8 cellular contexts compared by ENCODE assay signal in genomic region chr2:113756088-113757058, GRCh38. TPM values are rescaled to one million over a fixed set of nuclear protein-coding genes. Genes with fewer than 3 reads are reported as not detected.
DNase-seq lines count a peak whose midpoint lies in the region; ATAC-seq and TF ChIP-seq lines count a peak whose summit lies in the region.

Gene SLC35F5, minus strand, starts transcription at chr2:113756642. Its CDS starts 233 bp downstream, at chr2:113756409.

- peak within 1 kb of the TSS; percentile 94 for H3K4me3 ChIP-seq in lower leg skin (ENCODE audit: low read depth, poor library complexity, severe bottlenecking)

- H3K27ac Mint-ChIP-seq in CD4-positive, alpha-beta T cell = peak within 1 kb of the TSS; percentile 95
- H3K27ac Mint-ChIP-seq in activated CD4-positive, alpha-beta memory T cell treated with anti-CD3 and anti-CD28 coated beads for 36 hours = peak within 1 kb of the TSS; percentile 98

- intact Hi-C loops in CD4-positive, alpha-beta T cell (cut with DNase I, micrococcal nuclease) = loop anchor here (2.0 to 5.0 kb wide), 3 partner anchors 121 to 134 kb away; partner anchors contain the start of gene ACTR3 (in 1 of the 2)
- intact Hi-C loops in activated CD4-positive, alpha-beta memory T cell treated with anti-CD3 and anti-CD28 coated beads for 36 hours (cut with micrococcal nuclease) = loop anchor here (1.0 to 5.0 kb wide), 5 partner anchors 36 to 206 kb away; no protein-coding TSS in a partner anchor
- intact Hi-C loops in lower leg skin (cut with DNase I; ENCODE audit: low total_unique reads) = loop anchor here (10.0 kb wide), 1 partner anchor 128 kb away; no protein-coding TSS in a partner anchor

- peak in 1 of 2 donors; percentile 57 for TF ChIP-seq POLR2A in lower leg skin (IDR thresholded peaks at IDR 0.05)

- peak within 1 kb of the TSS; percentile 84 for H3K27ac ChIP-seq in CD4-positive, alpha-beta T cell (ENCODE audit: low read depth, low read length)

- H3K4me1 Mint-ChIP-seq in CD4-positive, alpha-beta T cell (ENCODE audit: low read depth) = peaks cover 33% of the 10 kb centered on the region
- peaks cover 20% of the 10 kb centered on the region for H3K4me1 Mint-ChIP-seq in activated CD4-positive, alpha-beta memory T cell treated with anti-CD3 and anti-CD28 coated beads for 36 hours (ENCODE audit: low read depth)

- no peaks in the 10 kb centered on the region for H3K27me3 Mint-ChIP-seq in CD4-positive, alpha-beta T cell
- no peaks in the 10 kb centered on the region for H3K27me3 Mint-ChIP-seq in activated CD4-positive, alpha-beta memory T cell treated with anti-CD3 and anti-CD28 coated beads for 36 hours

- no peak for TF ChIP-seq CTCF in CD4-positive, alpha-beta T cell (IDR thresholded peaks at IDR 0.05)
- TF ChIP-seq CTCF in lower leg skin (IDR thresholded peaks at IDR 0.05) = no peak

- H3K36me3 Mint-ChIP-seq in CD4-positive, alpha-beta T cell (ENCODE audit: low read depth) = peaks cover 33% of the 10 kb centered on the region
- H3K36me3 Mint-ChIP-seq in activated CD4-positive, alpha-beta memory T cell treated with anti-CD3 and anti-CD28 coated beads for 36 hours = peaks cover 9% of the 10 kb centered on the region

- H3K4me3 Mint-ChIP-seq in CD4-positive, alpha-beta T cell = peak within 1 kb of the TSS; percentile 94
- peak within 1 kb of the TSS; percentile 89 for H3K4me3 Mint-ChIP-seq in activated CD4-positive, alpha-beta memory T cell treated with anti-CD3 and anti-CD28 coated beads for 36 hours

- no peaks in the 10 kb centered on the region for H3K27me3 ChIP-seq in CD4-positive, alpha-beta T cell (ENCODE audit: control insufficient read depth, insufficient read depth, low read length)

- CTCF ChIA-PET in CD4-positive, alpha-beta T cell (lab: Charles Lee) = interaction anchor here (1.1 to 1.3 kb wide), 2 partner anchors 152 to 154 kb away, joined by 5 to 6 read pairs; no protein-coding TSS in a partner anchor
- CTCF ChIA-PET in activated CD4-positive, alpha-beta memory T cell treated with anti-CD3 and anti-CD28 coated beads for 36 hours (lab: Charles Lee) = interaction anchor here (0.6 to 2.7 kb wide), 18 partner anchors 14 to 230 kb away, joined by 3 to 14 read pairs (median 4); partner anchors contain the start of gene ACTR3

- H3K9me3 Mint-ChIP-seq in CD4-positive, alpha-beta T cell = no peaks in the 10 kb centered on the region
- no peaks in the 10 kb centered on the region for H3K9me3 Mint-ChIP-seq in activated CD4-positive, alpha-beta memory T cell treated with anti-CD3 and anti-CD28 coated beads for 36 hours

- POLR2A ChIA-PET in CD4-positive, alpha-beta T cell (lab: Charles Lee) = interaction anchor here (0.8 to 2.5 kb wide), 17 partner anchors 19 to 582 kb away, joined by 3 to 48 read pairs (median 3); partner anchors contain the start of genes ACTR3 and PSD4
- POLR2A ChIA-PET in activated CD4-positive, alpha-beta memory T cell treated with anti-CD3 and anti-CD28 coated beads for 36 hours (lab: Charles Lee) = interaction anchor here (0.5 to 2.3 kb wide), 18 partner anchors 9 to 209 kb away, joined by 3 to 16 read pairs (median 5); partner anchors contain the start of gene ACTR3

- peak; percentile 84 to 97 (median 91) for DNase-seq in CD4-positive, alpha-beta T cell
- peak; percentile 95 for DNase-seq in HK-2 (ENCODE audit: unreplicated experiment)
- peak; percentile 76 for DNase-seq in NCI-H82 treated with DMSO at 0.1 percent for 48 hours (lab: John Stamatoyannopoulos, UW; ENCODE audit: unreplicated experiment)
- peak; percentile 95 for DNase-seq in activated CD4-positive, alpha-beta memory T cell treated with anti-CD3 and anti-CD28 coated beads for 36 hours
- peak; percentile 67 to 90 for DNase-seq in dermis microvascular lymphatic vessel endothelial cell (ENCODE audit: low read depth in 2 of 2)
- DNase-seq in lower leg skin (ENCODE audit: low spot score in 2 of 2) = peak; percentile 87 to 98
- peak; percentile 87 to 97 for DNase-seq in stimulated activated CD4-positive, alpha-beta T cell treated with anti-CD3 and anti-CD28 coated beads, Interleukin-4, amount 100 ng/mL, for 4 hours

- WGBS in lower leg skin, 2 donors = 0% methylated on average over 53 to 74 of the region's 99 CpGs

- no peaks in the 10 kb centered on the region for H3K9me3 ChIP-seq in CD4-positive, alpha-beta T cell (ENCODE audit: control insufficient read depth, low read length)

- peak; percentile 90 for ATAC-seq in CD4-positive, alpha-beta T cell (ENCODE audit: poor library complexity)
- ATAC-seq in GM19455 (IDR thresholded peaks at IDR 0.05; ENCODE audit: unreplicated experiment) = peak; percentile 89

RNA-seq across cellular contexts. Expression of gene SLC35F5, which starts in this region (rescaled TPM):
- total RNA-seq in CD4-positive, alpha-beta T cell = 10 to 100 TPM; 18.3 to 19.2 TPM
- 10 to 100 TPM; 21.7 to 24.3 TPM for total RNA-seq in activated CD4-positive, alpha-beta memory T cell treated with anti-CD3 and anti-CD28 coated beads for 36 hours
- total RNA-seq in dermis microvascular lymphatic vessel endothelial cell = 108 and 110 TPM in 2 replicates
- 100 to 1,000 TPM in 1 of 4 donors, 10 to 100 TPM in 3; 75.1 to 126 (median 81.9) TPM for total RNA-seq in lower leg skin

Comparison
In these comparisons a context has a peak if more than half of its experiments do, and no peak if none do; other contexts are left out.
1. Peak in every context shown above with its lines: DNase-seq, ATAC-seq, H3K4me3 ChIP-seq and H3K27ac ChIP-seq.